In the genomic region with DNA sequence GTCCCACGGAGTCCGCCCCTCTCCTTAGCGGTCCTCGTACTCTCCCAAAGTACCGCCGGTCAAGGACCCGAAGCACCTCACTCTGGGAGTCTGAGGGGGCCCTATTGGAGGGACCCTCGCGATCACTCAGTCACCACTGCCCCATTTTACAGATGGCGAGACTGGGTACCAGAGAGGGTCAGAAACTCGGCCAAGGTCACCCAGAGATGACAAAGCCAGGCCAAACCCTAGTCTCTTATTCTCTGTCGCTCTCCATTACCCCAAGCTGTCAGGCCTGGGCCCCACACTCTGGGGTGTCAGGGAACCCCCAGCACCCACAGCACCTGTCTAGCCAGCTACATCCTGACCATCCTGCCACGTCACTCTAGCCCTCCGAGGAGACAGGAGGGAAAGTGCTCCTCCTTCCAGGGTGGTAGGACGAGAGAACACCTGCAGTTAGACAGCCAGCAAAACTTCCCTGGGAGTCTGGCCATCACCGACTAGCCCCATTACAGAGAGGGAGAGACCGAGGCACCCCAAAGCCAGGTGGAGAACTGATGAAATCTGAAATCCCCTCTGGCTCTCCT, we compare ENCODE assay signal across 12 cellular contexts. TPM values are rescaled to one million over a fixed set of nuclear protein-coding genes. Genes with fewer than 3 reads are reported as not detected.
DNase-seq lines count a peak whose midpoint lies in the region; ATAC-seq and TF ChIP-seq lines count a peak whose summit lies in the region.
"Had no signal": no experiment of that assay in that cellular context is flagged by ENCODE, and none has a peak within 500 bp of the region (broad histone marks: within the 10 kb centered on the region; RNA-seq: fewer than 3 reads in every experiment).

No MANE protein-coding gene starts in this region.

- H3K4me3 Mint-ChIP-seq in H9: peak overlapping the region; percentile 48 to 77
- H3K4me3 Mint-ChIP-seq in naive thymus-derived CD4-positive, alpha-beta T cell: peak overlapping the region; percentile 53 to 85 (median 76)

- no peak overlapping the region for H4K8ac ChIP-seq in H9 (replicated peaks; ENCODE audit: insufficient read length, low read depth, low read length)

- no peaks in the 10 kb centered on the region for H3K36me3 ChIP-seq in BLaER1 treated with 17β-estradiol and CSF1 and Interleukin-3, amounts not matched to agents 10 nM and 100 nM
- H3K36me3 ChIP-seq in ascending aorta (no peaks in the 10 kb centered on the region), spleen (no peaks in the 10 kb centered on the region)
- H3K36me3 ChIP-seq in naive thymus-derived CD4-positive, alpha-beta T cell (ENCODE audit: control insufficient read depth in 2 of 3, insufficient read depth in 3 of 3, low read length in 3 of 3): no peaks in the 10 kb centered on the region
- H3K36me3 ChIP-seq: stomach had no signal

- H3K9ac ChIP-seq in BLaER1 treated with 17β-estradiol and CSF1 and Interleukin-3, amounts not matched to agents 10 nM and 100 nM: peak overlapping the region in 3 of 11 experiments; percentile 57 to 81 (median 79); a peak in 8 of 22 replicates
- H3K9ac ChIP-seq in H9 (ENCODE audit: extremely low read depth, insufficient read length, low read length): no peak overlapping the region

- H3K23ac ChIP-seq in H9 (ENCODE audit: insufficient read length, low read depth, low read length): no peak overlapping the region

- no peak overlapping the region for H2BK12ac ChIP-seq in H9 (ENCODE audit: insufficient read length, low read depth, low read length)

- H2BK20ac ChIP-seq in H9 (ENCODE audit: low read depth, low read length, poor library complexity, severe bottlenecking): no peak overlapping the region

- H3K18ac ChIP-seq in H9 (ENCODE audit: insufficient read length, low read depth, low read length): no peak overlapping the region

- no peak overlapping the region for H3T11ph ChIP-seq in H9 (ENCODE audit: low read length)

- POLR2A ChIA-PET in naive thymus-derived CD4-positive, alpha-beta T cell (lab: Charles Lee): no interaction called here

- no peak for TF ChIP-seq POLR2A in spleen (IDR thresholded peaks at IDR 0.05)

- H3K9me3 Mint-ChIP-seq in H9: no peaks in the 10 kb centered on the region; a peak in 1 of 5 replicates
- peaks cover 0 to 3% (median 0%) of the 10 kb centered on the region in 11 donors for H3K9me3 Mint-ChIP-seq in naive thymus-derived CD4-positive, alpha-beta T cell

- H4K20me1 ChIP-seq in BLaER1 treated with 17β-estradiol and CSF1 and Interleukin-3, amounts not matched to agents 10 nM and 100 nM: peaks cover 0 to 80% (median 18%) of the 10 kb centered on the region in 11 experiments; a peak in 16 of 22 replicates
- H4K20me1 ChIP-seq in H9 (ENCODE audit: control insufficient read depth, insufficient read depth, insufficient read length): no peaks in the 10 kb centered on the region

- H4K91ac ChIP-seq in H9 (ENCODE audit: insufficient read length, low read depth, low read length): no peak overlapping the region

- H2AFZ ChIP-seq in H9 (ENCODE audit: low read length): no peak overlapping the region

- peak overlapping the region; percentile 84 to 97 (median 94) for H3K4me2 ChIP-seq in BLaER1 treated with 17β-estradiol and CSF1 and Interleukin-3, amounts not matched to agents 10 nM and 100 nM
- H3K4me2 ChIP-seq in H9 (ENCODE audit: insufficient read depth, insufficient read length, low read length): peak overlapping the region; percentile 22

- CTCF ChIA-PET in naive thymus-derived CD4-positive, alpha-beta T cell (lab: Charles Lee): no interaction called here

- no peak overlapping the region for H2BK120ac ChIP-seq in H9 (ENCODE audit: low read depth, low read length, poor library complexity, severe bottlenecking)

- no peak overlapping the region for H3K4ac ChIP-seq in H9 (ENCODE audit: low read depth, low read length)

- H3K27me3 ChIP-seq in BLaER1 treated with 17β-estradiol and CSF1 and Interleukin-3, amounts not matched to agents 10 nM and 100 nM: peaks cover 53 to 98% (median 65%) of the 10 kb centered on the region in 11 experiments
- H3K27me3 ChIP-seq in H9 (ENCODE audit: insufficient read depth, low read length): peaks cover 19% of the 10 kb centered on the region
- H3K27me3 ChIP-seq in ascending aorta: peaks cover 10% of the 10 kb centered on the region
- H3K27me3 ChIP-seq in naive thymus-derived CD4-positive, alpha-beta T cell (ENCODE audit: control insufficient read depth in 2 of 2, insufficient read depth in 2 of 2, low read length in 2 of 2): peaks cover 5 to 14% of the 10 kb centered on the region in 2 donors
- H3K27me3 ChIP-seq in spleen (replicated peaks in 1 of 7): peaks cover 0 to 98% (median 75%) of the 10 kb centered on the region in 7 donors

- H3K79me2 ChIP-seq in H9 (ENCODE audit: insufficient read depth, low read length): no peaks in the 10 kb centered on the region

- no peak overlapping the region for H3K27ac ChIP-seq in BLaER1 treated with 17β-estradiol and CSF1 and Interleukin-3, amounts not matched to agents 10 nM and 100 nM
- H3K27ac ChIP-seq in H9 (ENCODE audit: insufficient read length, low read depth, low read length) (no peak overlapping the region), ascending aorta (no peak overlapping the region), spleen (no peak overlapping the region)
- H3K27ac ChIP-seq in naive thymus-derived CD4-positive, alpha-beta T cell (ENCODE audit: low read depth, low read length): no peak overlapping the region
- H3K27ac ChIP-seq: HL-60, stomach had no signal

- peaks cover 12 to 54% (median 40%) of the 10 kb centered on the region in 10 experiments; a peak in 19 of 20 replicates for H3K4me1 ChIP-seq in BLaER1 treated with 17β-estradiol and CSF1 and Interleukin-3, amounts not matched to agents 10 nM and 100 nM
- H3K4me1 ChIP-seq in H9 (ENCODE audit: insufficient read depth, low read length) (peaks cover 3% of the 10 kb centered on the region; the same call in 1 of the 2 replicates), ascending aorta (peaks cover 10 to 11% of the 10 kb centered on the region in 2 donors), spleen (peaks cover 2 to 30% (median 23%) of the 10 kb centered on the region in 6 donors)
- peaks cover 0 to 6% of the 10 kb centered on the region in 2 donors for H3K4me1 ChIP-seq in naive thymus-derived CD4-positive, alpha-beta T cell (ENCODE audit: control insufficient read depth in 2 of 2, insufficient read depth in 2 of 2, low read length in 2 of 2)

- peaks cover 90% of the 10 kb centered on the region for H3K27me3 Mint-ChIP-seq in H9 (ENCODE audit: low read depth)
- peaks cover 59 to 76% (median 72%) of the 10 kb centered on the region in 5 donors for H3K27me3 Mint-ChIP-seq in naive thymus-derived CD4-positive, alpha-beta T cell

- no peak for DNase-seq in H9
- DNase-seq in ascending aorta (ENCODE audit: low spot score in 2 of 2): no peak
- no peak for DNase-seq in naive thymus-derived CD4-positive, alpha-beta T cell
- DNase-seq in germinal center (ENCODE audit: low spot score): no peak
- no peak for DNase-seq in spleen
- DNase-seq in central memory CD4-positive, alpha-beta T cell: no peak
- DNase-seq: foreskin melanocyte, NCI-H748 treated with DMSO at 0.1 percent for 48 hours, stomach had no signal

- H2BK15ac ChIP-seq in H9 (ENCODE audit: low read depth, low read length): no peak overlapping the region

- no peak overlapping the region for H2AK5ac ChIP-seq in H9 (ENCODE audit: insufficient read length, low read length)

- ATAC-seq in naive thymus-derived CD4-positive, alpha-beta T cell: no peak
- ATAC-seq in HG02884 (IDR thresholded peaks at IDR 0.05; ENCODE audit: unreplicated experiment): no peak

- H3K79me1 ChIP-seq in H9 (ENCODE audit: insufficient read depth, low read depth, low read length, poor library complexity, severe bottlenecking): no peaks in the 10 kb centered on the region

- H3K36me3 Mint-ChIP-seq in H9 (ENCODE audit: insufficient read depth in 1 of 3, low read depth in 3 of 3): no peaks in the 10 kb centered on the region; a peak in 2 of 7 replicates
- peaks cover 0 to 3% (median 0%) of the 10 kb centered on the region in 5 donors for H3K36me3 Mint-ChIP-seq in naive thymus-derived CD4-positive, alpha-beta T cell

- no peak overlapping the region for H4K5ac ChIP-seq in H9 (ENCODE audit: insufficient read length, low read depth, low read length)

- peaks cover 12% of the 10 kb centered on the region for H3K23me2 ChIP-seq in H9 (ENCODE audit: insufficient read length, low read depth, low read length, poor library complexity, severe bottlenecking)

- no CpG with 5 or more reads among the region's 17 CpGs for WGBS in H9 (ENCODE audit: extremely low coverage, insufficient read length, low lambda C conversion rate)
- 37 to 55% (median 41%) methylated on average over 15 to 17 of the region's 17 CpGs for WGBS in spleen, 5 donors

- intact Hi-C loops in ascending aorta (cut with DNase I): no loop called here
- intact Hi-C loops in naive thymus-derived CD4-positive, alpha-beta T cell (cut with micrococcal nuclease): no loop called here
- intact Hi-C loops in spleen (cut with DNase I; ENCODE audit: low total_unique reads): no loop called here

- H3K4me1 Mint-ChIP-seq in H9: peaks cover 25 to 41% of the 10 kb centered on the region in 2 experiments
- H3K4me1 Mint-ChIP-seq in naive thymus-derived CD4-positive, alpha-beta T cell: peaks cover 5 to 19% (median 15%) of the 10 kb centered on the region in 7 donors

- no peak overlapping the region for H3K14ac ChIP-seq in H9 (ENCODE audit: insufficient read depth, low read length)

- no peaks in the 10 kb centered on the region for H3K9me3 ChIP-seq in BLaER1 treated with 17β-estradiol and CSF1 and Interleukin-3, amounts not matched to agents 10 nM and 100 nM (replicated peaks in 1 of 11)
- H3K9me3 ChIP-seq in H9 (ENCODE audit: control insufficient read depth, low read depth, low read length): no peaks in the 10 kb centered on the region
- no peaks in the 10 kb centered on the region for H3K9me3 ChIP-seq in ascending aorta
- H3K9me3 ChIP-seq in naive thymus-derived CD4-positive, alpha-beta T cell (ENCODE audit: control insufficient read depth in 2 of 3, low read length in 3 of 3): no peaks in the 10 kb centered on the region
- H3K9me3 ChIP-seq in spleen: no peaks in the 10 kb centered on the region
- H3K9me3 ChIP-seq: stomach had no signal

- H2BK5ac ChIP-seq in H9 (ENCODE audit: insufficient read length, low read length): no peak overlapping the region

- H3K27ac Mint-ChIP-seq in H9: no peak overlapping the region
- peak overlapping the region in 2 of 9 donors; percentile 36 to 52 for H3K27ac Mint-ChIP-seq in naive thymus-derived CD4-positive, alpha-beta T cell

- TF ChIP-seq CTCF in H9 (conservative IDR thresholded peaks at IDR 0.05): no peak
- TF ChIP-seq CTCF in ascending aorta (IDR thresholded peaks at IDR 0.05): no peak
- TF ChIP-seq CTCF in spleen (IDR thresholded peaks at IDR 0.05 in 8 of 11, conservative IDR thresholded peaks at IDR 0.05 in 3 of 11): no peak

- H3K4me3 ChIP-seq in BLaER1 treated with 17β-estradiol and CSF1 and Interleukin-3, amounts not matched to agents 10 nM and 100 nM: peak overlapping the region; percentile 51 to 73 (median 66); a peak in 19 of 20 replicates
- peak overlapping the region; percentile 53 to 56 for H3K4me3 ChIP-seq in ascending aorta
- H3K4me3 ChIP-seq in naive thymus-derived CD4-positive, alpha-beta T cell (ENCODE audit: low read length): no peak overlapping the region
- H3K4me3 ChIP-seq in spleen: peak overlapping the region in 4 of 8 donors; percentile 38 to 71 (median 42)

- no peak overlapping the region for H3K56ac ChIP-seq in H9 (ENCODE audit: insufficient read length, low read depth, low read length)

RNA-seq across cellular contexts. Expression of a gene that starts 1.4 kb away (rescaled TPM):
- 0.88 and 0.92 TPM in 2 replicates for total RNA-seq in H9 (2021)
- not detected for total RNA-seq in ascending aorta
- total RNA-seq in naive thymus-derived CD4-positive, alpha-beta T cell: not detected
- polyA plus RNA-seq in naive thymus-derived CD4-positive, alpha-beta T cell: not detected
- not detected for total RNA-seq in spleen
- polyA plus RNA-seq in spleen: not detected
- total RNA-seq: stomach had no signal
- polyA plus RNA-seq: stomach had no signal

RNA-seq across cellular contexts. Expression of a gene that starts 11.5 kb away (rescaled TPM):
- 7.2 and 7.3 TPM in 2 replicates for total RNA-seq in H9 (2021)
- 11.8 TPM for total RNA-seq in ascending aorta
- total RNA-seq in naive thymus-derived CD4-positive, alpha-beta T cell: under 1 TPM in 1 of 5 experiments, not detected in 4; 0.80 TPM
- polyA plus RNA-seq in naive thymus-derived CD4-positive, alpha-beta T cell: not detected
- 1 to 10 TPM; 1.5 to 4.9 (median 3.1) TPM for total RNA-seq in spleen
- polyA plus RNA-seq in spleen: 1 to 10 TPM in 2 of 3 donors, under 1 TPM in 1; 1.00 to 3.1 (median 1.2) TPM

RNA-seq across cellular contexts. Expression of a gene that starts 49.8 kb away (rescaled TPM):
- total RNA-seq in H9 (2021) (529 and 538 TPM in 2 replicates), ascending aorta (837 TPM), spleen (100 to 1,000 TPM; 579 to 818 (median 658) TPM)
- total RNA-seq in naive thymus-derived CD4-positive, alpha-beta T cell: 1,000 to 10,000 TPM in 2 of 5 experiments, 100 to 1,000 TPM in 3; 478 to 1,097 (median 684) TPM
- 10 to 100 TPM; 37.7 to 43.4 TPM for polyA plus RNA-seq in naive thymus-derived CD4-positive, alpha-beta T cell
- 100 to 1,000 TPM; 150 to 224 (median 204) TPM for polyA plus RNA-seq in spleen
